12 cellular contexts compared by ENCODE assay signal in the genomic region with DNA sequence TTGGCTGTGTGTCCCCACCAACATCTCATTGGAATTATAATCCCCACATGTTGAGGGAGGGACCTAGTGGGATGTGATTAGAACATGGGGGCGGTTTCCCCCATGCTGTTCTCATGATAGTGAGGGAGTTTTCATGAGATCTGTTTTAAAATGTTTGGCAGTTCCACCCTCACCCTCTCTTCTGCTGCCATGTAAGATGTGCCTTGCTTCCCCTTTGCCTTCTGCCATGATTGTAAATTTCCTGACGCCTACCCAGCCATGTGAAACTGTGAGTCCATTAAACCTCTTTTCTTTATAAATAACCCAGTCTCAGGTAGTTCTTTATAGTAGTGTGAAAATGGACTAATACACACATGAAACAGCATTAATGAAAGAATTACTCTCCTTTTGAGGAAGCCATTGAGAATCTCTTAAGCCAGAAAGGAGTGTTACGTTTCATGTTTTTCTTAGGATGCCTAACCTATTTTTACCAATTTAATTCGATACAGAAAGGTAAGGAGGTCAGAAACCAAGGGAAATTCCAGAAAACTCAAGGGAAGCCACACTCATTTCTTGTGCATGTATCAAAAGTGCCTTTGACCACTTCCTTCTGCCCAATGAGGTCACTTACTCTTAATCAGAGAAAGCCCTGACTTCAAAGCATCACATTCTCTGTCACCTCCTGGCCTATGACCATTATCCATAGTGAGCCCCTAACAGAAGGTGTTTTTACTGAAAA. TPM values are rescaled to one million over a fixed set of nuclear protein-coding genes. Genes with fewer than 3 reads are reported as not detected.
DNase-seq lines count a peak whose midpoint lies in the region; ATAC-seq and TF ChIP-seq lines count a peak whose summit lies in the region.
"Had no signal": no experiment of that assay in that cellular context is flagged by ENCODE, and none has a peak within 500 bp of the region (broad histone marks: within the 10 kb centered on the region; RNA-seq: fewer than 3 reads in every experiment).

No MANE protein-coding gene starts in this region.

- POLR2A ChIA-PET in CD4-positive, alpha-beta memory T cell (lab: Charles Lee; ENCODE audit: partially characterized antibody), result no interaction called here
- POLR2A ChIA-PET in activated CD4-positive, alpha-beta memory T cell treated with anti-CD3 and anti-CD28 coated beads for 36 hours (lab: Charles Lee), result no interaction called here
- POLR2A ChIA-PET in CD4-positive, alpha-beta T cell (lab: Charles Lee), result interaction anchor here (1.5 kb wide), 1 partner anchor 141 kb away, joined by 3 read pairs; a partner anchor contains a TSS

- no peaks in the 10 kb centered on the region for H3K27me3 ChIP-seq in CD4-positive, alpha-beta memory T cell (ENCODE audit: insufficient read depth, low read length)
- H3K27me3 ChIP-seq in CD4-positive, alpha-beta T cell (ENCODE audit: control insufficient read depth, insufficient read depth, low read length), result no peaks in the 10 kb centered on the region

- ATAC-seq in GM18870 (IDR thresholded peaks at IDR 0.05; ENCODE audit: unreplicated experiment), result peak; percentile 81
- ATAC-seq in HG02852 (IDR thresholded peaks at IDR 0.05; ENCODE audit: unreplicated experiment), result peak; percentile 89
- no peak for ATAC-seq in CD4-positive, alpha-beta T cell (ENCODE audit: poor library complexity)
- ATAC-seq: naive thymus-derived CD8-positive, alpha-beta T cell had no signal

- peaks cover 33 to 38% of the 10 kb centered on the region in 2 donors for H3K36me3 Mint-ChIP-seq in CD4-positive, alpha-beta memory T cell
- peaks cover 37% of the 10 kb centered on the region for H3K36me3 Mint-ChIP-seq in activated CD4-positive, alpha-beta memory T cell treated with anti-CD3 and anti-CD28 coated beads for 36 hours
- peaks cover 44% of the 10 kb centered on the region for H3K36me3 Mint-ChIP-seq in CD4-positive, alpha-beta T cell (ENCODE audit: low read depth)

- H3K9me3 ChIP-seq in CD4-positive, alpha-beta memory T cell (ENCODE audit: control insufficient read depth in 1 of 2, low read length in 2 of 2), result no peaks in the 10 kb centered on the region
- H3K9me3 ChIP-seq in CD4-positive, alpha-beta T cell (ENCODE audit: control insufficient read depth, low read length), result no peaks in the 10 kb centered on the region

- no peak for DNase-seq in CD4-positive, alpha-beta memory T cell
- DNase-seq in activated CD4-positive, alpha-beta memory T cell treated with anti-CD3 and anti-CD28 coated beads for 36 hours, result no peak
- DNase-seq in NCI-H526 (lab: John Stamatoyannopoulos, UW), result no peak
- DNase-seq in HT-29 (ENCODE audit: low spot score), result no peak
- DNase-seq in CD4-positive, alpha-beta T cell, result no peak
- no peak for DNase-seq in NCI-H1694 treated with DMSO at 0.1 percent for 48 hours (lab: John Stamatoyannopoulos, UW)
- DNase-seq: AML-193; effector CD4-positive, alpha-beta T cell; MV-4-11; naive thymus-derived CD8-positive, alpha-beta T cell had no signal

- H3K4me3 ChIP-seq in CD4-positive, alpha-beta memory T cell (ENCODE audit: low read length in 2 of 2), result no peak overlapping the region

- H3K36me3 ChIP-seq in CD4-positive, alpha-beta memory T cell (ENCODE audit: insufficient read depth, low read length), result peaks cover 23% of the 10 kb centered on the region

- intact Hi-C loops in CD4-positive, alpha-beta memory T cell (cut with micrococcal nuclease), result no loop called here
- intact Hi-C loops in activated CD4-positive, alpha-beta memory T cell treated with anti-CD3 and anti-CD28 coated beads for 36 hours (cut with micrococcal nuclease), result loop anchor here (1.0 kb wide), 1 partner anchor 8 kb away; no protein-coding TSS in a partner anchor
- intact Hi-C loops in CD4-positive, alpha-beta T cell (cut with DNase I, micrococcal nuclease), result no loop called here

- peaks cover 0 to 4% (median 1%) of the 10 kb centered on the region in 4 donors for H3K4me1 Mint-ChIP-seq in CD4-positive, alpha-beta memory T cell
- H3K4me1 Mint-ChIP-seq in activated CD4-positive, alpha-beta memory T cell treated with anti-CD3 and anti-CD28 coated beads for 36 hours (ENCODE audit: low read depth), result peaks cover 15% of the 10 kb centered on the region
- no peaks in the 10 kb centered on the region for H3K4me1 Mint-ChIP-seq in CD4-positive, alpha-beta T cell (ENCODE audit: low read depth)
- H3K4me1 Mint-ChIP-seq: naive thymus-derived CD8-positive, alpha-beta T cell had no signal

- H3K27me3 Mint-ChIP-seq in CD4-positive, alpha-beta memory T cell, result no peaks in the 10 kb centered on the region
- no peaks in the 10 kb centered on the region for H3K27me3 Mint-ChIP-seq in activated CD4-positive, alpha-beta memory T cell treated with anti-CD3 and anti-CD28 coated beads for 36 hours
- H3K27me3 Mint-ChIP-seq in CD4-positive, alpha-beta T cell, result no peaks in the 10 kb centered on the region
- H3K27me3 Mint-ChIP-seq: naive thymus-derived CD8-positive, alpha-beta T cell had no signal

- CTCF ChIA-PET in CD4-positive, alpha-beta memory T cell (lab: Charles Lee; ENCODE audit: partially characterized antibody), result interaction anchor here (0.9 to 1.8 kb wide), 4 partner anchors 13 to 141 kb away, joined by 3 to 11 read pairs (median 3); a partner anchor contains a TSS
- CTCF ChIA-PET in activated CD4-positive, alpha-beta memory T cell treated with anti-CD3 and anti-CD28 coated beads for 36 hours (lab: Charles Lee), result interaction anchor here (0.7 to 3.8 kb wide), 3 partner anchors 25 to 139 kb away, joined by 3 to 22 read pairs (median 3); a partner anchor contains a TSS
- CTCF ChIA-PET in CD4-positive, alpha-beta T cell (lab: Charles Lee), result interaction anchor here (1.1 kb wide), 1 partner anchor 24 kb away, joined by 3 read pairs; a partner anchor contains a TSS

- no peaks in the 10 kb centered on the region for H3K9me3 Mint-ChIP-seq in CD4-positive, alpha-beta memory T cell
- H3K9me3 Mint-ChIP-seq in activated CD4-positive, alpha-beta memory T cell treated with anti-CD3 and anti-CD28 coated beads for 36 hours, result peaks cover 9% of the 10 kb centered on the region
- H3K9me3 Mint-ChIP-seq in CD4-positive, alpha-beta T cell, result no peaks in the 10 kb centered on the region
- H3K9me3 Mint-ChIP-seq: naive thymus-derived CD8-positive, alpha-beta T cell had no signal

- TF ChIP-seq CTCF in CD4-positive, alpha-beta T cell (IDR thresholded peaks at IDR 0.05), result no peak

- H3K4me1 ChIP-seq in CD4-positive, alpha-beta memory T cell (ENCODE audit: insufficient read depth, low read length), result no peaks in the 10 kb centered on the region

- no peak overlapping the region for H3K4me3 Mint-ChIP-seq in CD4-positive, alpha-beta memory T cell
- no peak overlapping the region for H3K4me3 Mint-ChIP-seq in activated CD4-positive, alpha-beta memory T cell treated with anti-CD3 and anti-CD28 coated beads for 36 hours
- no peak overlapping the region for H3K4me3 Mint-ChIP-seq in CD4-positive, alpha-beta T cell
- H3K4me3 Mint-ChIP-seq: naive thymus-derived CD8-positive, alpha-beta T cell had no signal

- H3K27ac Mint-ChIP-seq in CD4-positive, alpha-beta memory T cell, result peak overlapping the region in 4 of 7 donors; percentile 11 to 89 (median 44)
- peak overlapping the region; percentile 51 for H3K27ac Mint-ChIP-seq in activated CD4-positive, alpha-beta memory T cell treated with anti-CD3 and anti-CD28 coated beads for 36 hours
- H3K27ac Mint-ChIP-seq in CD4-positive, alpha-beta T cell, result no peak overlapping the region

- H3K27ac ChIP-seq in CD4-positive, alpha-beta memory T cell (ENCODE audit: low read depth, low read length), result no peak overlapping the region
- no peak overlapping the region for H3K27ac ChIP-seq in CD4-positive, alpha-beta T cell (ENCODE audit: low read depth, low read length)

RNA-seq across cellular contexts. Expression of a gene that starts 24.7 kb away (rescaled TPM):
- total RNA-seq in CD4-positive, alpha-beta memory T cell, result 10 to 100 TPM; 10.6 to 12.7 TPM
- 1 to 10 TPM; 8.1 to 9.6 TPM for polyA plus RNA-seq in CD4-positive, alpha-beta memory T cell
- 1 to 10 TPM; 9.6 to 9.8 TPM for total RNA-seq in activated CD4-positive, alpha-beta memory T cell treated with anti-CD3 and anti-CD28 coated beads for 36 hours
- 7.1 and 8.9 TPM in 2 replicates for total RNA-seq in HT-29 (2014; rRNA removed; shearing (Covaris generic))
- 10 to 100 TPM; 10.4 TPM for total RNA-seq in CD4-positive, alpha-beta T cell

RNA-seq across cellular contexts. Expression of a gene that starts 54.4 kb away (rescaled TPM):
- total RNA-seq in CD4-positive, alpha-beta memory T cell, result 10 to 100 TPM; 25.5 to 30.8 TPM
- polyA plus RNA-seq in CD4-positive, alpha-beta memory T cell, result 10 to 100 TPM in 1 of 2 donors, 1 to 10 TPM in 1; 7.8 to 15.8 TPM
- total RNA-seq in activated CD4-positive, alpha-beta memory T cell treated with anti-CD3 and anti-CD28 coated beads for 36 hours, result 10 to 100 TPM; 42.8 to 46.9 TPM
- 13.8 and 16.6 TPM in 2 replicates for total RNA-seq in HT-29 (2014; rRNA removed; shearing (Covaris generic))
- total RNA-seq in CD4-positive, alpha-beta T cell, result 10 to 100 TPM; 21.6 to 22.5 TPM
